Comparison of ENCODE assay signal across 1 cellular context in the genomic region with DNA sequence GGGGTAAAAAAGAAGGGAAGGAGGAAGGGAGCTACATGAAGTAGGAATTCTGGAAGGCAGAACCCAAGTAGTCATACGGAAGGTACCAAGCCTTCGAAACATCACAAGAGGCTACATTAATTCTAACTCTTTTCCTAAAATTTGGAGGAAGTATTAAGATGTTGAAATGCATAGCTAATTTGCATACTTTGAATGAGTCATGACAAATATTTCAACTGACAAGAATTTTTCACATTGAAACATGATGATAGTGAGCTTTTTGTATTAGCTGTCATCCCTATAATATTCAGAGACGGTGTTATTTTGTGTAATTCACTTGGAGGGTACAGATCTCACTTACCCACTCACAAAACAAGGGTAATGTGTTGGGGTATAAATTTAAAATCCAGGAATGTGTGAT.
TF ChIP-seq lines count a peak whose summit lies in the region.

No MANE protein-coding gene starts in this region.

TF ChIP-seq in HepG2, 621 proteins besides CTCF, POLR2A, EP300 and RAD21:
- no peak for TF ChIP-seq RORA (CRISPR knock-in tag; IDR thresholded peaks at IDR 0.05)
- TF ChIP-seq TBP (CRISPR knock-in tag; IDR thresholded peaks at IDR 0.05) = no peak
- TF ChIP-seq ZNF549 (CRISPR knock-in tag; IDR thresholded peaks at IDR 0.05) = no peak
- no peak for TF ChIP-seq SKI (IDR thresholded peaks at IDR 0.05; ENCODE audit: partially characterized antibody)
- TF ChIP-seq, protein P1, sequence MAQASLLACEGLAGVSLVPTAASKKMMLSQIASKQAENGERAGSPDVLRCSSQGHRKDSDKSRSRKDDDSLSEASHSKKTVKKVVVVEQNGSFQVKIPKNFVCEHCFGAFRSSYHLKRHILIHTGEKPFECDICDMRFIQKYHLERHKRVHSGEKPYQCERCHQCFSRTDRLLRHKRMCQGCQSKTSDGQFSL (CRISPR knock-in tag; IDR thresholded peaks at IDR 0.05) = no peak
- no peak for TF ChIP-seq E2F2 (CRISPR knock-in tag; IDR thresholded peaks at IDR 0.05; ENCODE audit: borderline replicate concordance)
- no peak for TF ChIP-seq POLR2AphosphoS2 (IDR thresholded peaks at IDR 0.05; ENCODE audit: low read depth, low read length)
- TF ChIP-seq, protein P2, sequence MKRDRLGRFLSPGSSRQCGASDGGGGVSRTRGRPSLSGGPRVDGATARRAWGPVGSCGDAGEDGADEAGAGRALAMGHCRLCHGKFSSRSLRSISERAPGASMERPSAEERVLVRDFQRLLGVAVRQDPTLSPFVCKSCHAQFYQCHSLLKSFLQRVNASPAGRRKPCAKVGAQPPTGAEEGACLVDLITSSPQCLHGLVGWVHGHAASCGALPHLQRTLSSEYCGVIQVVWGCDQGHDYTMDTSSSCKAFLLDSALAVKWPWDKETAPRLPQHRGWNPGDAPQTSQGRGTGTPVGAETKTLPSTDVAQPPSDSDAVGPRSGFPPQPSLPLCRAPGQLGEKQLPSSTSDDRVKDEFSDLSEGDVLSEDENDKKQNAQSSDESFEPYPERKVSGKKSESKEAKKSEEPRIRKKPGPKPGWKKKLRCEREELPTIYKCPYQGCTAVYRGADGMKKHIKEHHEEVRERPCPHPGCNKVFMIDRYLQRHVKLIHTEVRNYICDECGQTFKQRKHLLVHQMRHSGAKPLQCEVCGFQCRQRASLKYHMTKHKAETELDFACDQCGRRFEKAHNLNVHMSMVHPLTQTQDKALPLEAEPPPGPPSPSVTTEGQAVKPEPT (CRISPR knock-in tag; IDR thresholded peaks at IDR 0.05; ENCODE audit: low read depth) = no peak
- TF ChIP-seq SRSF4 (IDR thresholded peaks at IDR 0.05; ENCODE audit: low read depth, low read length, poor library complexity, severe bottlenecking) = no peak
- no peak for TF ChIP-seq BRD4 (CRISPR knock-in tag; IDR thresholded peaks at IDR 0.05)
- no peak for TF ChIP-seq ZNF362 (CRISPR knock-in tag; IDR thresholded peaks at IDR 0.05; ENCODE audit: borderline replicate concordance)
- no peak for TF ChIP-seq ZNF234 (CRISPR knock-in tag; conservative IDR thresholded peaks at IDR 0.05)
- TF ChIP-seq, protein P3, sequence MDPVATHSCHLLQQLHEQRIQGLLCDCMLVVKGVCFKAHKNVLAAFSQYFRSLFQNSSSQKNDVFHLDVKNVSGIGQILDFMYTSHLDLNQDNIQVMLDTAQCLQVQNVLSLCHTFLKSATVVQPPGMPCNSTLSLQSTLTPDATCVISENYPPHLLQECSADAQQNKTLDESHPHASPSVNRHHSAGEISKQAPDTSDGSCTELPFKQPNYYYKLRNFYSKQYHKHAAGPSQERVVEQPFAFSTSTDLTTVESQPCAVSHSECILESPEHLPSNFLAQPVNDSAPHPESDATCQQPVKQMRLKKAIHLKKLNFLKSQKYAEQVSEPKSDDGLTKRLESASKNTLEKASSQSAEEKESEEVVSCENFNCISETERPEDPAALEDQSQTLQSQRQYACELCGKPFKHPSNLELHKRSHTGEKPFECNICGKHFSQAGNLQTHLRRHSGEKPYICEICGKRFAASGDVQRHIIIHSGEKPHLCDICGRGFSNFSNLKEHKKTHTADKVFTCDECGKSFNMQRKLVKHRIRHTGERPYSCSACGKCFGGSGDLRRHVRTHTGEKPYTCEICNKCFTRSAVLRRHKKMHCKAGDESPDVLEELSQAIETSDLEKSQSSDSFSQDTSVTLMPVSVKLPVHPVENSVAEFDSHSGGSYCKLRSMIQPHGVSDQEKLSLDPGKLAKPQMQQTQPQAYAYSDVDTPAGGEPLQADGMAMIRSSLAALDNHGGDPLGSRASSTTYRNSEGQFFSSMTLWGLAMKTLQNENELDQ (CRISPR knock-in tag; IDR thresholded peaks at IDR 0.05; ENCODE audit: borderline replicate concordance) = no peak
- no peak for TF ChIP-seq ZNF607 (CRISPR knock-in tag; IDR thresholded peaks at IDR 0.05; ENCODE audit: borderline replicate concordance)
- TF ChIP-seq KMT2A (CRISPR knock-in tag; IDR thresholded peaks at IDR 0.05) = no peak
- TF ChIP-seq KDM3A (CRISPR knock-in tag; IDR thresholded peaks at IDR 0.05; ENCODE audit: low read depth) = no peak
- no peak for TF ChIP-seq HNF4G (IDR thresholded peaks at IDR 0.05; ENCODE audit: borderline replicate concordance, low read depth, low read length)
- TF ChIP-seq HNF4G (CRISPR knock-in tag; IDR thresholded peaks at IDR 0.05; ENCODE audit: borderline replicate concordance, low read depth) = no peak
- TF ChIP-seq ZBTB14 (CRISPR knock-in tag; IDR thresholded peaks at IDR 0.05) = no peak
- no peak for TF ChIP-seq ZNF747 (CRISPR knock-in tag; IDR thresholded peaks at IDR 0.05; ENCODE audit: borderline replicate concordance)
